7 cellular contexts compared by ENCODE assay signal in genomic region chr4:2954358-2955185, GRCh38. TPM values are rescaled to one million over a fixed set of nuclear protein-coding genes. Genes with fewer than 3 reads are reported as not detected.
DNase-seq lines count a peak whose midpoint lies in the region; ATAC-seq, FAIRE-seq and TF ChIP-seq lines count a peak whose summit lies in the region.

No MANE protein-coding gene starts in this region.

- H3K4me3 ChIP-seq in mesodermal cell (ENCODE audit: extremely low read depth, insufficient read depth, low read length, poor library complexity, severe bottlenecking) (no peak overlapping the region), kidney (ENCODE audit: low read length in 2 of 2) (no peak overlapping the region)

- WGBS in mesodermal cell (ENCODE audit: insufficient coverage in 2 of 2), 2 experiments = 96 to 100% methylated on average over 11 to 20 of the region's 33 CpGs

- no peak overlapping the region for H3K9ac ChIP-seq in kidney (ENCODE audit: low read length in 2 of 2)

- H3K36me3 ChIP-seq in mesodermal cell (ENCODE audit: control insufficient read depth, insufficient read depth, low read length) = peaks cover 93% of the 10 kb centered on the region
- peaks cover 40 to 50% of the 10 kb centered on the region in 2 donors for H3K36me3 ChIP-seq in kidney (ENCODE audit: control insufficient read depth in 1 of 2, insufficient read depth in 2 of 2, low read length in 2 of 2)

- DNase-seq in activated CD8-positive, alpha-beta memory T cell treated with anti-CD3 and anti-CD28 coated beads for 48 hours (ENCODE audit: low read depth in 2 of 3, low spot score in 2 of 3) = peak in 2 of 3 experiments; percentile 66 to 72
- DNase-seq in kidney (no peak), SHP77 (lab: John Stamatoyannopoulos, UW) (no peak), SW 1271 (lab: John Stamatoyannopoulos, UW) (no peak)

- H3K27ac ChIP-seq in mesodermal cell (ENCODE audit: low read depth, low read length, severe bottlenecking) (peak overlapping the region; percentile 41), kidney (ENCODE audit: low read depth in 2 of 2, low read length in 2 of 2) (no peak overlapping the region)

- H3K4me1 ChIP-seq in mesodermal cell (ENCODE audit: control insufficient read depth, insufficient read depth, low read length, poor library complexity, severe bottlenecking) (peaks cover 6% of the 10 kb centered on the region), kidney (ENCODE audit: control insufficient read depth in 1 of 2, insufficient read depth in 1 of 2, low read depth in 1 of 2, low read length in 2 of 2) (peaks cover 0 to 9% of the 10 kb centered on the region in 2 donors)

- ATAC-seq in GM18511 (IDR thresholded peaks at IDR 0.05; ENCODE audit: unreplicated experiment) (peak; percentile 82), HG02885 (IDR thresholded peaks at IDR 0.05; ENCODE audit: poor library complexity, unreplicated experiment) (peak; percentile 60)

- TF ChIP-seq CTCF in kidney (IDR thresholded peaks at IDR 0.05; ENCODE audit: borderline replicate concordance, extremely low read depth, insufficient read depth) = no peak

- H3K9me3 ChIP-seq in mesodermal cell (ENCODE audit: control insufficient read depth, low read length) = no peaks in the 10 kb centered on the region
- H3K9me3 ChIP-seq in kidney (ENCODE audit: control insufficient read depth in 1 of 2, low read length in 2 of 2) = no peaks in the 10 kb centered on the region

- FAIRE-seq in kidney (lab: Jason Lieb, UNC) = no peak

- intact Hi-C loops in kidney (cut with DNase I) = no loop called here

RNA-seq across cellular contexts. Expression of gene NOP14, which starts 8.6 kb away (rescaled TPM):
- 21.0 TPM for polyA plus RNA-seq in mesodermal cell (2013, experiment 1 of 2)
- 20.6 TPM for polyA plus RNA-seq in mesodermal cell (2013, experiment 2 of 2)
- 22.0 TPM for total RNA-seq in kidney
- 15.1 TPM for polyA plus RNA-seq in kidney (ENCODE audit: insufficient read depth, low read depth, low replicate concordance)

RNA-seq across cellular contexts. Expression of gene GRK4, which starts 8.8 kb away (rescaled TPM):
- polyA plus RNA-seq in mesodermal cell (2013, experiment 1 of 2) = 4.3 TPM
- polyA plus RNA-seq in mesodermal cell (2013, experiment 2 of 2) = 4.2 TPM
- total RNA-seq in kidney = 4.3 TPM
- polyA plus RNA-seq in kidney (ENCODE audit: insufficient read depth, low read depth, low replicate concordance) = 4.3 TPM

Comparison
In these comparisons a context has a peak if more than half of its experiments do, and no peak if none do; other contexts are left out.
1. DNase-seq: peak in activated CD8-positive, alpha-beta memory T cell treated with anti-CD3 and anti-CD28 coated beads for 48 hours (2 of 3); none in kidney (single experiment), SHP77 (0 of 2) and SW 1271 (0 of 2).